21 cellular contexts compared by ENCODE assay signal in genomic region chr5:141868541-141868940, GRCh38. TPM values are rescaled to one million over a fixed set of nuclear protein-coding genes. Genes with fewer than 3 reads are reported as not detected.
"Had no signal": no experiment of that assay in that cellular context is flagged by ENCODE, and none has a peak within 500 bp of the region (broad histone marks: within the 10 kb centered on the region; RNA-seq: fewer than 3 reads in every experiment).

No MANE protein-coding gene starts in this region.

- H3K9me3 ChIP-seq: left lung, pancreas, right lobe of liver, tibial artery, uterus had no signal

- H3K27me3 ChIP-seq: neural progenitor cell, pancreas, right lobe of liver, tibial artery, uterus had no signal

- ATAC-seq: left lung; pancreas; right lobe of liver; stimulated activated memory B cell treated with anti-CD40 and anti-IgM and Interleukin-4, amounts not matched to agents 10 μg/mL and 1 μg/mL and 100 μg/mL, for 72 hours had no signal

- DNase-seq: activated CD4-positive, alpha-beta T cell treated with anti-CD3 and anti-CD28 coated beads, Interleukin-2, amount 10 ng/mL, durations not matched to agents 24 days and 14 days; activated CD8-positive, alpha-beta memory T cell treated with anti-CD3 and anti-CD28 coated beads for 24 hours; activated CD8-positive, alpha-beta memory T cell treated with anti-CD3 and anti-CD28 coated beads, Interleukin-2, amount 50 U/mL, for 48 hours; activated gamma-delta T cell; activated T-cell treated with anti-CD3 and anti-CD28 coated beads, Interleukin-2, amount 50 U/mL, for 48 hours; hypothalamus; mammary epithelial cell; midbrain; stimulated activated CD4-positive, alpha-beta T cell treated with anti-CD3 and anti-CD28 coated beads, Interleukin-4, amount 100 ng/mL, for 24 hours; T1000; tibial artery; uterus had no signal

- H3K4me1 ChIP-seq: uterus had no signal

- H3K4me3 ChIP-seq: cardiac muscle cell, left lung, neural progenitor cell, pancreas, right lobe of liver, smooth muscle cell, tibial artery, uterus had no signal

- H3K4me1 Mint-ChIP-seq: activated CD4-positive, alpha-beta T cell treated with anti-CD3 and anti-CD28 coated beads, Interleukin-2, amount 10 ng/mL, durations not matched to agents 24 days and 14 days; activated naive CD4-positive, alpha-beta T cell treated with anti-CD3 and anti-CD28 coated beads, Interleukin-2, amount 50 U/mL, for 24 hours; stimulated activated memory B cell treated with anti-CD40 and anti-IgM and Interleukin-4, amounts not matched to agents 10 μg/mL and 1 μg/mL and 100 μg/mL, for 72 hours had no signal

- H3K27ac Mint-ChIP-seq: activated CD4-positive, alpha-beta T cell treated with anti-CD3 and anti-CD28 coated beads, Interleukin-2, amount 10 ng/mL, durations not matched to agents 24 days and 14 days; activated naive CD4-positive, alpha-beta T cell treated with anti-CD3 and anti-CD28 coated beads, Interleukin-2, amount 50 U/mL, for 24 hours; neural progenitor cell; stimulated activated memory B cell treated with anti-CD40 and anti-IgM and Interleukin-4, amounts not matched to agents 10 μg/mL and 1 μg/mL and 100 μg/mL, for 72 hours had no signal

- H3K4me3 Mint-ChIP-seq: activated CD4-positive, alpha-beta T cell treated with anti-CD3 and anti-CD28 coated beads, Interleukin-2, amount 10 ng/mL, durations not matched to agents 24 days and 14 days; activated naive CD4-positive, alpha-beta T cell treated with anti-CD3 and anti-CD28 coated beads, Interleukin-2, amount 50 U/mL, for 24 hours; neural progenitor cell; stimulated activated memory B cell treated with anti-CD40 and anti-IgM and Interleukin-4, amounts not matched to agents 10 μg/mL and 1 μg/mL and 100 μg/mL, for 72 hours had no signal

- H3K9me3 Mint-ChIP-seq: activated CD4-positive, alpha-beta T cell treated with anti-CD3 and anti-CD28 coated beads, Interleukin-2, amount 10 ng/mL, durations not matched to agents 24 days and 14 days; activated naive CD4-positive, alpha-beta T cell treated with anti-CD3 and anti-CD28 coated beads, Interleukin-2, amount 50 U/mL, for 24 hours; neural progenitor cell; stimulated activated memory B cell treated with anti-CD40 and anti-IgM and Interleukin-4, amounts not matched to agents 10 μg/mL and 1 μg/mL and 100 μg/mL, for 72 hours had no signal

- H3K36me3 Mint-ChIP-seq: activated naive CD4-positive, alpha-beta T cell treated with anti-CD3 and anti-CD28 coated beads, Interleukin-2, amount 50 U/mL, for 24 hours; stimulated activated memory B cell treated with anti-CD40 and anti-IgM and Interleukin-4, amounts not matched to agents 10 μg/mL and 1 μg/mL and 100 μg/mL, for 72 hours had no signal

- H3K9ac ChIP-seq: neural progenitor cell had no signal

- H3K4me2 ChIP-seq: neural progenitor cell, smooth muscle cell had no signal

- H3K36me3 ChIP-seq: cardiac muscle cell, neural progenitor cell, uterus had no signal

- H2AFZ ChIP-seq: neural progenitor cell had no signal

- H3K27ac ChIP-seq: cardiac muscle cell, left lung, neural progenitor cell, pancreas, right lobe of liver, tibial artery, uterus had no signal

RNA-seq across cellular contexts. Expression of gene PCDH1, which starts 9.7 kb away (rescaled TPM):
- total RNA-seq: activated CD4-positive, alpha-beta T cell treated with anti-CD3 and anti-CD28 coated beads, Interleukin-2, amount 10 ng/mL, durations not matched to agents 24 days and 14 days; T-helper 1 cell treated with Interleukin-12 subunit alpha and Interleukin-12 subunit beta and Interleukin-4 antibody, amounts not matched to agents 30 ng/mL and 1 ng/mL, for 36 hours had no signal
